Comparison of ENCODE assay signal across 26 cellular contexts in the genomic region with DNA sequence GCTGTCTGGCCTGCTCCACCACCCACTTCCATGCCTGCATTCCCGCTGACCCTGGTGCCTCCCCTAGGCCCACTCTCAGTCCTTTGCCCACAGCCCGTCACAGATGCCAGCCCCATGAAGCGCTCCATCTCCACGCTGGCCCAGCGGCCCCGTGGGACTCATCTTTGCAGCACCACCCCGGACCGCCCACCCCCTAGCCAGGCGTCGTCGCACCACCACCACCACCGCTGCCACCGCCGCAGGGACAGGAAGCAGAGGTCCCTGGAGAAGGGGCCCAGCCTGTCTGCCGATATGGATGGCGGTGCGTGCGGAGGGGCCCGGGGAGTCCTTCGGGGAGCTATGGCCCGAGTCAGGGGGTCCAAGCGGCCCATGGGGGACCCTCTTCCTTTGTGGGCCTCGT.
"Had no signal": no experiment of that assay in that cellular context is flagged by ENCODE, and none has a peak within 500 bp of the region (broad histone marks: within the 10 kb centered on the region; RNA-seq: fewer than 3 reads in every experiment).

No MANE protein-coding gene starts in this region.

- DNase-seq: kidney glomerular epithelial cell; left cardiac atrium; mesendoderm; naive B cell; occipital lobe; ovary; stimulated activated CD4-positive, alpha-beta T cell treated with anti-CD3 and anti-CD28 coated beads, Interleukin-1b, Interleukin-23, amount 100 ng/mL, for 48 hours; stimulated activated CD4-positive, alpha-beta T cell treated with anti-CD3 and anti-CD28 coated beads, Interleukin-2, amount 100 ng/mL, for 48 hours; stimulated activated CD4-positive, alpha-beta T cell treated with anti-CD3 and anti-CD28 coated beads, Interleukin-4, amount 100 ng/mL, for 4 hours; stimulated activated CD8-positive, alpha-beta memory T cell treated with anti-CD3 and anti-CD28 coated beads, Interleukin-4, amount 100 ng/mL, for 48 hours; stimulated activated naive CD4-positive, alpha-beta T cell treated with Interleukin-2 at 50 U/mL for 16 hours; tibial artery; trophoblast cell had no signal

- H3K4me2 ChIP-seq: smooth muscle cell had no signal

- H3K27me3 ChIP-seq: ovary, right atrium auricular region, right lobe of liver, upper lobe of right lung had no signal

- H3K4me1 ChIP-seq: right atrium auricular region, right lobe of liver, suprapubic skin, tibial artery, upper lobe of right lung had no signal

- H3K27me3 Mint-ChIP-seq: progenitor cell of endocrine pancreas had no signal

- H3K4me3 ChIP-seq: lung, ovary, right atrium auricular region, right lobe of liver, smooth muscle cell, suprapubic skin, thoracic aorta, tibial artery, upper lobe of right lung had no signal

- H3K27ac Mint-ChIP-seq: mesothelial cell of epicardium; naive B cell; nephron; progenitor cell of endocrine pancreas; stimulated activated memory B cell treated with anti-CD40 and anti-IgM and Interleukin-4, amounts not matched to agents 10 μg/mL and 1 μg/mL and 100 μg/mL, for 72 hours had no signal

- H3K9me3 Mint-ChIP-seq: naive B cell; neural crest cell; stimulated activated memory B cell treated with anti-CD40 and anti-IgM and Interleukin-4, amounts not matched to agents 10 μg/mL and 1 μg/mL and 100 μg/mL, for 72 hours had no signal

- H3K36me3 ChIP-seq: neutrophil, ovary, right atrium auricular region, right lobe of liver, suprapubic skin, thoracic aorta, tibial artery, upper lobe of right lung had no signal

- H3K36me3 Mint-ChIP-seq: naive B cell; stimulated activated memory B cell treated with anti-CD40 and anti-IgM and Interleukin-4, amounts not matched to agents 10 μg/mL and 1 μg/mL and 100 μg/mL, for 72 hours had no signal

- H3K27ac ChIP-seq: neutrophil, ovary, right atrium auricular region, right lobe of liver, suprapubic skin, thoracic aorta, tibial artery, upper lobe of right lung had no signal

- H3K9me3 ChIP-seq: neutrophil, ovary, right atrium auricular region, right lobe of liver, suprapubic skin, thoracic aorta, tibial artery, upper lobe of right lung had no signal

- H3K4me3 Mint-ChIP-seq: mesothelial cell of epicardium; naive B cell; nephron; neural crest cell; stimulated activated memory B cell treated with anti-CD40 and anti-IgM and Interleukin-4, amounts not matched to agents 10 μg/mL and 1 μg/mL and 100 μg/mL, for 72 hours had no signal

- H3K4me1 Mint-ChIP-seq: mesothelial cell of epicardium; nephron; neural crest cell; stimulated activated memory B cell treated with anti-CD40 and anti-IgM and Interleukin-4, amounts not matched to agents 10 μg/mL and 1 μg/mL and 100 μg/mL, for 72 hours had no signal
